Comparison of ENCODE assay signal across 8 cellular contexts in genomic region chr16:12089492-12090161, GRCh38.
A peak's percentile ranks its signal among the peaks of the same experiment; 100 is the strongest.
DNase-seq lines count a peak whose midpoint lies in the region; ATAC-seq and TF ChIP-seq lines count a peak whose summit lies in the region.

No MANE protein-coding gene starts in this region.

- POLR2A ChIA-PET in activated CD4-positive, alpha-beta T cell treated with anti-CD3 and anti-CD28 coated beads, Interleukin-2, amount 10 ng/mL, durations not matched to agents 7 days and 5 days (lab: Charles Lee) = no interaction called here

- no peaks in the 10 kb centered on the region for H3K9me3 ChIP-seq in ES-I3 (ENCODE audit: control insufficient read depth, insufficient read depth, low read length)
- H3K9me3 ChIP-seq in esophagus squamous epithelium = no peaks in the 10 kb centered on the region
- no peaks in the 10 kb centered on the region for H3K9me3 ChIP-seq in WERI-Rb-1 (ENCODE audit: severe bottlenecking)
- H3K9me3 ChIP-seq in prostate gland = no peaks in the 10 kb centered on the region

- no peaks in the 10 kb centered on the region for H3K9me3 Mint-ChIP-seq in activated CD4-positive, alpha-beta T cell treated with anti-CD3 and anti-CD28 coated beads, Interleukin-2, amount 10 ng/mL, durations not matched to agents 7 days and 5 days
- no peaks in the 10 kb centered on the region for H3K9me3 Mint-ChIP-seq in naive B cell

- intact Hi-C loops in esophagus squamous epithelium (cut with DNase I) (no loop called here), prostate gland (cut with DNase I) (no loop called here)

- CTCF ChIA-PET in activated CD4-positive, alpha-beta T cell treated with anti-CD3 and anti-CD28 coated beads, Interleukin-2, amount 10 ng/mL, durations not matched to agents 7 days and 5 days (lab: Charles Lee) = no interaction called here

- peak overlapping the region in 3 of 4 donors; percentile 18 to 50 (median 30) for H3K4me3 ChIP-seq in esophagus squamous epithelium
- no peak overlapping the region for H3K4me3 ChIP-seq in WERI-Rb-1 (ENCODE audit: low read depth, low read length)
- H3K4me3 ChIP-seq in prostate gland = no peak overlapping the region

- peak overlapping the region; percentile 89 for H3K27ac Mint-ChIP-seq in activated CD4-positive, alpha-beta T cell treated with anti-CD3 and anti-CD28 coated beads, Interleukin-2, amount 10 ng/mL, durations not matched to agents 7 days and 5 days
- H3K27ac Mint-ChIP-seq in naive B cell = peak overlapping the region; percentile 4 to 90 (median 82)

- H3K4me1 ChIP-seq in ES-I3 (ENCODE audit: insufficient read depth, low read length) = peaks cover 12% of the 10 kb centered on the region; the same call in 1 of the 2 replicates
- peaks cover 24 to 67% (median 35%) of the 10 kb centered on the region in 3 donors for H3K4me1 ChIP-seq in esophagus squamous epithelium
- H3K4me1 ChIP-seq in prostate gland (replicated peaks) = peaks cover 4% of the 10 kb centered on the region

- no peaks in the 10 kb centered on the region for H3K27me3 ChIP-seq in esophagus squamous epithelium
- H3K27me3 ChIP-seq in WERI-Rb-1 (ENCODE audit: insufficient read depth, low read depth, severe bottlenecking) = no peaks in the 10 kb centered on the region
- H3K27me3 ChIP-seq in prostate gland (replicated peaks; ENCODE audit: insufficient read depth) = no peaks in the 10 kb centered on the region

- H3K36me3 ChIP-seq in ES-I3 (ENCODE audit: insufficient read depth, low read length) (no peaks in the 10 kb centered on the region), esophagus squamous epithelium (peaks cover 0 to 8% (median 0%) of the 10 kb centered on the region in 3 donors), WERI-Rb-1 (no peaks in the 10 kb centered on the region), prostate gland (no peaks in the 10 kb centered on the region)

- H3K36me3 Mint-ChIP-seq in activated CD4-positive, alpha-beta T cell treated with anti-CD3 and anti-CD28 coated beads, Interleukin-2, amount 10 ng/mL, durations not matched to agents 7 days and 5 days (ENCODE audit: low read depth) = no peaks in the 10 kb centered on the region
- H3K36me3 Mint-ChIP-seq in naive B cell = peaks cover 0 to 4% of the 10 kb centered on the region in 2 donors

- peak overlapping the region; percentile 42 for H3K9ac ChIP-seq in ES-I3 (ENCODE audit: low read depth, low read length)

- peak in 1 of 4 donors; percentile 21 for TF ChIP-seq POLR2A in esophagus squamous epithelium (IDR thresholded peaks at IDR 0.05)
- TF ChIP-seq POLR2A in prostate gland (IDR thresholded peaks at IDR 0.05) = no peak

- peak; percentile 56 for ATAC-seq in HG03039 (IDR thresholded peaks at IDR 0.05; ENCODE audit: unreplicated experiment)
- ATAC-seq in naive B cell (ENCODE audit: low read depth in 2 of 2) = peak; percentile 95 to 97

- TF ChIP-seq CTCF in esophagus squamous epithelium (IDR thresholded peaks at IDR 0.05) (no peak), WERI-Rb-1 (IDR thresholded peaks at IDR 0.05; ENCODE audit: low read depth, low read length) (no peak), prostate gland (IDR thresholded peaks at IDR 0.05) (no peak)

- peaks cover 34% of the 10 kb centered on the region for H3K4me1 Mint-ChIP-seq in activated CD4-positive, alpha-beta T cell treated with anti-CD3 and anti-CD28 coated beads, Interleukin-2, amount 10 ng/mL, durations not matched to agents 7 days and 5 days
- peaks cover 31 to 58% (median 37%) of the 10 kb centered on the region in 3 donors for H3K4me1 Mint-ChIP-seq in naive B cell

- H3K27ac ChIP-seq in esophagus squamous epithelium (peak overlapping the region; percentile 75 to 90 (median 84)), WERI-Rb-1 (no peak overlapping the region), prostate gland (no peak overlapping the region)

- 22 to 36% methylated on average over 13 to 23 of the region's 24 CpGs for WGBS in esophagus squamous epithelium, 2 donors
- WGBS in prostate gland = 28% methylated on average over 24 of the region's 24 CpGs

- no peaks in the 10 kb centered on the region for H3K27me3 Mint-ChIP-seq in activated CD4-positive, alpha-beta T cell treated with anti-CD3 and anti-CD28 coated beads, Interleukin-2, amount 10 ng/mL, durations not matched to agents 7 days and 5 days
- no peaks in the 10 kb centered on the region for H3K27me3 Mint-ChIP-seq in naive B cell

- peak; percentile 55 for DNase-seq in activated CD4-positive, alpha-beta T cell treated with anti-CD3 and anti-CD28 coated beads, Interleukin-2, amount 10 ng/mL, durations not matched to agents 7 days and 5 days
- DNase-seq in esophagus squamous epithelium (lab: John Stamatoyannopoulos, UW) (no peak), naive B cell (peak; percentile 68), WERI-Rb-1 (no peak), prostate gland (ENCODE audit: low spot score) (no peak), retina (no peak)

- H3K4me3 Mint-ChIP-seq in activated CD4-positive, alpha-beta T cell treated with anti-CD3 and anti-CD28 coated beads, Interleukin-2, amount 10 ng/mL, durations not matched to agents 7 days and 5 days = peak overlapping the region; percentile 50
- peak overlapping the region; percentile 26 to 91 (median 81) for H3K4me3 Mint-ChIP-seq in naive B cell

Comparison
In these comparisons a context has a peak if more than half of its experiments do, and no peak if none do; other contexts are left out.
1. DNase-seq: peak in activated CD4-positive, alpha-beta T cell treated with anti-CD3 and anti-CD28 coated beads, Interleukin-2, amount 10 ng/mL, durations not matched to agents 7 days and 5 days (single experiment) and naive B cell (single experiment); none in esophagus squamous epithelium (single experiment), WERI-Rb-1 (single experiment), prostate gland (single experiment) and retina (single experiment).
2. H3K27ac ChIP-seq: peak in esophagus squamous epithelium (4 of 4); none in WERI-Rb-1 (single experiment) and prostate gland (0 of 2).
3. H3K4me3 ChIP-seq: peak in esophagus squamous epithelium (3 of 4); none in WERI-Rb-1 (single experiment) and prostate gland (0 of 2).